In genomic region chr22:50329236-50329635, GRCh38 we compare ENCODE assay signal across 22 cellular contexts. TPM values are rescaled to one million over a fixed set of nuclear protein-coding genes. Genes with fewer than 3 reads are reported as not detected.
A peak's percentile ranks its signal among the peaks of the same experiment; 100 is the strongest.
DNase-seq lines count a peak whose midpoint lies in the region; ATAC-seq, FAIRE-seq and TF ChIP-seq lines count a peak whose summit lies in the region.
"Had no signal": no experiment of that assay in that cellular context is flagged by ENCODE, and none has a peak within 500 bp of the region (broad histone marks: within the 10 kb centered on the region; RNA-seq: fewer than 3 reads in every experiment).

No MANE protein-coding gene starts in this region.

- H3K79me2 ChIP-seq in GM12878 (ENCODE audit: control insufficient read depth, insufficient read depth, low read length) (peaks cover 1% of the 10 kb centered on the region; the same call in 1 of the 2 replicates), osteoblast (ENCODE audit: insufficient read depth, low read length) (peaks cover 12% of the 10 kb centered on the region)

- H3K27ac ChIP-seq in GM12878 (ENCODE audit: control insufficient read depth, insufficient read depth) (no peak overlapping the region), osteoblast (ENCODE audit: low read depth, low read length) (no peak overlapping the region)
- H3K27ac ChIP-seq: HL-60, neural progenitor cell, vagina had no signal

- H3K4me1 Mint-ChIP-seq in activated CD4-positive, alpha-beta memory T cell treated with anti-CD3 and anti-CD28 coated beads for 36 hours (ENCODE audit: low read depth) = peaks cover 10% of the 10 kb centered on the region
- peaks cover 23% of the 10 kb centered on the region for H3K4me1 Mint-ChIP-seq in activated CD4-positive, alpha-beta memory T cell treated with anti-CD3 and anti-CD28 coated beads, Interleukin-2, amount 10 ng/mL, durations not matched to agents 7 days and 5 days

- DNase-seq in activated CD4-positive, alpha-beta memory T cell treated with anti-CD3 and anti-CD28 coated beads for 36 hours = no peak
- DNase-seq in activated CD4-positive, alpha-beta memory T cell treated with anti-CD3 and anti-CD28 coated beads, Interleukin-2, amount 10 ng/mL, durations not matched to agents 7 days and 5 days = no peak
- DNase-seq in MG63 (peak; percentile 58), GM12878 (ENCODE audit: low read depth, low spot score) (no peak), osteoblast (ENCODE audit: insufficient read length, low spot score, missing footprints) (peak; percentile 49), NCI-H1436 (lab: John Stamatoyannopoulos, UW) (no peak), OCI-M2 (lab: John Stamatoyannopoulos, UW; ENCODE audit: unreplicated experiment) (no peak)
- DNase-seq: ACHN; activated T-cell treated with anti-CD3 and anti-CD28 coated beads, Interleukin-2, amount 50 U/mL, for 72 hours; NCI-H2029 treated with DMSO at 0.1 percent for 48 hours; NCI-H526 treated with DMSO at 0.1 percent for 48 hours; RPMI8226 had no signal

- no peak overlapping the region for H3K27ac Mint-ChIP-seq in activated CD4-positive, alpha-beta memory T cell treated with anti-CD3 and anti-CD28 coated beads for 36 hours
- H3K27ac Mint-ChIP-seq in activated CD4-positive, alpha-beta memory T cell treated with anti-CD3 and anti-CD28 coated beads, Interleukin-2, amount 10 ng/mL, durations not matched to agents 7 days and 5 days = no peak overlapping the region
- H3K27ac Mint-ChIP-seq: activated T-cell treated with anti-CD3 and anti-CD28 coated beads, Interleukin-2, amount 50 U/mL, for 72 hours; neural progenitor cell; stimulated activated naive CD8-positive, alpha-beta T cell treated with anti-CD3 and anti-CD28 coated beads, Interleukin-15, Interleukin-2, amounts not matched to agents 100 ng/mL and 50 ng/mL, for 24 hours; T-helper 1 cell treated with Interleukin-12 subunit alpha and Interleukin-12 subunit beta and Interleukin-4 antibody, amounts not matched to agents 30 μg/mL and 1 μg/mL, for 36 hours had no signal

- no peak overlapping the region for H3K9ac ChIP-seq in GM12878 (ENCODE audit: control insufficient read depth, insufficient read depth, low read length)
- H3K9ac ChIP-seq: neural progenitor cell had no signal

- peaks cover 7% of the 10 kb centered on the region for H3K27me3 Mint-ChIP-seq in activated CD4-positive, alpha-beta memory T cell treated with anti-CD3 and anti-CD28 coated beads for 36 hours
- peaks cover 21% of the 10 kb centered on the region for H3K27me3 Mint-ChIP-seq in activated CD4-positive, alpha-beta memory T cell treated with anti-CD3 and anti-CD28 coated beads, Interleukin-2, amount 10 ng/mL, durations not matched to agents 7 days and 5 days

- CTCF ChIA-PET in activated CD4-positive, alpha-beta memory T cell treated with anti-CD3 and anti-CD28 coated beads for 36 hours (lab: Charles Lee) = interaction anchor here (0.6 to 6.0 kb wide), 5 partner anchors 9 to 77 kb away, joined by 3 to 33 read pairs (median 13); no protein-coding TSS in a partner anchor
- CTCF ChIA-PET in activated CD4-positive, alpha-beta memory T cell treated with anti-CD3 and anti-CD28 coated beads, Interleukin-2, amount 10 ng/mL, durations not matched to agents 7 days and 5 days (lab: Charles Lee) = interaction anchor here (1.1 to 3.6 kb wide), 5 partner anchors 12 to 56 kb away, joined by 3 to 21 read pairs (median 6); no protein-coding TSS in a partner anchor
- CTCF ChIA-PET in GM12878 (lab: Yijun Ruan, JAX) = interaction anchor here (0.8 to 4.2 kb wide), 6 partner anchors 11 to 291 kb away, joined by 3 to 36 read pairs (median 10); no protein-coding TSS in a partner anchor

- no peaks in the 10 kb centered on the region for H3K36me3 Mint-ChIP-seq in activated CD4-positive, alpha-beta memory T cell treated with anti-CD3 and anti-CD28 coated beads for 36 hours
- H3K36me3 Mint-ChIP-seq in activated CD4-positive, alpha-beta memory T cell treated with anti-CD3 and anti-CD28 coated beads, Interleukin-2, amount 10 ng/mL, durations not matched to agents 7 days and 5 days (ENCODE audit: low read depth) = no peaks in the 10 kb centered on the region

- POLR2A ChIA-PET in activated CD4-positive, alpha-beta memory T cell treated with anti-CD3 and anti-CD28 coated beads for 36 hours (lab: Charles Lee) = interaction anchor here (0.6 kb wide), 1 partner anchor 213 kb away, joined by 5 read pairs; no protein-coding TSS in a partner anchor
- POLR2A ChIA-PET in activated CD4-positive, alpha-beta memory T cell treated with anti-CD3 and anti-CD28 coated beads, Interleukin-2, amount 10 ng/mL, durations not matched to agents 7 days and 5 days (lab: Charles Lee) = no interaction called here
- POLR2A ChIA-PET in GM12878 (lab: Charles Lee) = no interaction called here

- peaks cover 9% of the 10 kb centered on the region for H3K4me1 ChIP-seq in GM12878 (ENCODE audit: control insufficient read depth, insufficient read depth, low read length)
- peaks cover 26% of the 10 kb centered on the region for H3K4me1 ChIP-seq in osteoblast (ENCODE audit: insufficient read depth, low read length)
- H3K4me1 ChIP-seq: neural progenitor cell had no signal

- H3K36me3 ChIP-seq in MG63 (no peaks in the 10 kb centered on the region; the same call in 1 of the 2 replicates), GM12878 (ENCODE audit: control insufficient read depth in 2 of 2, insufficient read depth in 2 of 2, low read length in 1 of 2) (no peaks in the 10 kb centered on the region), osteoblast (ENCODE audit: insufficient read depth, low read length) (no peaks in the 10 kb centered on the region)
- H3K36me3 ChIP-seq: neural progenitor cell, vagina had no signal

- H3K27me3 ChIP-seq in MG63 (no peaks in the 10 kb centered on the region), GM12878 (replicated peaks in 1 of 2; ENCODE audit: control insufficient read depth in 2 of 2, insufficient read depth in 2 of 2, low read length in 1 of 2) (no peaks in the 10 kb centered on the region), osteoblast (ENCODE audit: insufficient read depth, low read length) (no peaks in the 10 kb centered on the region)
- H3K27me3 ChIP-seq: vagina had no signal

- no peaks in the 10 kb centered on the region for H4K20me1 ChIP-seq in GM12878 (ENCODE audit: control insufficient read depth, insufficient read depth)
- peaks cover 13% of the 10 kb centered on the region for H4K20me1 ChIP-seq in osteoblast (ENCODE audit: insufficient read depth, low read length)

- RAD21 ChIA-PET in GM12878 (lab: Charles Lee; ENCODE audit: unreplicated experiment) = interaction anchor here (1.5 kb wide), 1 partner anchor 53 kb away, joined by 3 read pairs; no protein-coding TSS in a partner anchor

- peak overlapping the region; percentile 4 for H3K4me3 Mint-ChIP-seq in activated CD4-positive, alpha-beta memory T cell treated with anti-CD3 and anti-CD28 coated beads for 36 hours
- no peak overlapping the region for H3K4me3 Mint-ChIP-seq in activated CD4-positive, alpha-beta memory T cell treated with anti-CD3 and anti-CD28 coated beads, Interleukin-2, amount 10 ng/mL, durations not matched to agents 7 days and 5 days
- H3K4me3 Mint-ChIP-seq: stimulated activated naive CD8-positive, alpha-beta T cell treated with anti-CD3 and anti-CD28 coated beads, Interleukin-15, Interleukin-2, amounts not matched to agents 100 ng/mL and 50 ng/mL, for 24 hours; T-helper 1 cell treated with Interleukin-12 subunit alpha and Interleukin-12 subunit beta and Interleukin-4 antibody, amounts not matched to agents 30 μg/mL and 1 μg/mL, for 36 hours had no signal

- no peak for FAIRE-seq in GM12878 (lab: Jason Lieb, UNC)
- FAIRE-seq: H1 had no signal

- SMC1A ChIA-PET in GM12878 (lab: Charles Lee; ENCODE audit: uncharacterized antibody, unreplicated experiment) = no interaction called here

- no peak for ATAC-seq in GM12878
- ATAC-seq in GM18498 (IDR thresholded peaks at IDR 0.05; ENCODE audit: unreplicated experiment) = no peak
- ATAC-seq: activated CD4-positive, CD25-positive, alpha-beta regulatory T cell treated with anti-CD3 and anti-CD28 coated beads, Interleukin-2, amount 50 U/mL, for 24 hours; activated T-cell treated with anti-CD3 and anti-CD28 coated beads, Interleukin-2, amount 50 U/mL, for 72 hours; sciatic nerve had no signal

- intact Hi-C loops in activated CD4-positive, alpha-beta memory T cell treated with anti-CD3 and anti-CD28 coated beads for 36 hours (cut with micrococcal nuclease) = loop anchor here (2.0 kb wide), 1 partner anchor 14 kb away; the partner anchor contains the start of gene PPP6R2
- intact Hi-C loops in GM12878 (cut with micrococcal nuclease; ENCODE audit: unreplicated experiment) = no loop called here

- TF ChIP-seq EP300 in GM12878 (IDR thresholded peaks at IDR 0.05; ENCODE audit: borderline replicate concordance in 1 of 2, control insufficient read depth in 1 of 2, low read depth in 2 of 2, low read length in 2 of 2) = no peak

- no peak for TF ChIP-seq POLR2A in GM12878 (IDR thresholded peaks at IDR 0.05; ENCODE audit: low read depth, low read length)

- no peak for TF ChIP-seq CTCF in GM12878 (IDR thresholded peaks at IDR 0.05 in 2 of 3, conservative IDR thresholded peaks at IDR 0.05 in 1 of 3; ENCODE audit: control insufficient read depth in 2 of 3, extremely low read depth in 1 of 3, insufficient read depth in 1 of 3, low read depth in 3 of 3, low read length in 3 of 3)
- no peak for TF ChIP-seq CTCF in osteoblast (IDR thresholded peaks at IDR 0.05; ENCODE audit: extremely low read depth, low read depth, low read length)

- H3K9me3 Mint-ChIP-seq in activated CD4-positive, alpha-beta memory T cell treated with anti-CD3 and anti-CD28 coated beads for 36 hours = no peaks in the 10 kb centered on the region
- H3K9me3 Mint-ChIP-seq in activated CD4-positive, alpha-beta memory T cell treated with anti-CD3 and anti-CD28 coated beads, Interleukin-2, amount 10 ng/mL, durations not matched to agents 7 days and 5 days = no peaks in the 10 kb centered on the region
- H3K9me3 Mint-ChIP-seq: activated T-cell treated with anti-CD3 and anti-CD28 coated beads, Interleukin-2, amount 50 U/mL, for 72 hours; neural progenitor cell; stimulated activated naive CD8-positive, alpha-beta T cell treated with anti-CD3 and anti-CD28 coated beads, Interleukin-15, Interleukin-2, amounts not matched to agents 100 ng/mL and 50 ng/mL, for 24 hours; T-helper 1 cell treated with Interleukin-12 subunit alpha and Interleukin-12 subunit beta and Interleukin-4 antibody, amounts not matched to agents 30 μg/mL and 1 μg/mL, for 36 hours had no signal

- H3K4me3 ChIP-seq in MG63 = no peak overlapping the region
- H3K4me3 ChIP-seq in GM12878 = no peak overlapping the region
- no peak overlapping the region for H3K4me3 ChIP-seq in osteoblast (ENCODE audit: insufficient read depth, low read length)
- H3K4me3 ChIP-seq: lung, neural progenitor cell, vagina had no signal

- H2AFZ ChIP-seq in GM12878 (ENCODE audit: control insufficient read depth, low read depth, low read length) = no peak overlapping the region
- H2AFZ ChIP-seq in osteoblast (ENCODE audit: low read length) = no peak overlapping the region
- H2AFZ ChIP-seq: neural progenitor cell had no signal

- WGBS in GM12878 (ENCODE audit: insufficient coverage, insufficient replicate concordance, low lambda C conversion rate, missing lambda C conversion rate) = 76% methylated on average over 6 of the region's 6 CpGs

- H3K9me3 ChIP-seq in MG63 (no peaks in the 10 kb centered on the region), GM12878 (replicated peaks; ENCODE audit: control insufficient read depth, insufficient read depth, low read length) (no peaks in the 10 kb centered on the region), osteoblast (ENCODE audit: low read depth, low read length) (no peaks in the 10 kb centered on the region)
- H3K9me3 ChIP-seq: vagina had no signal

- no peak for TF ChIP-seq RAD21 in GM12878 (IDR thresholded peaks at IDR 0.05; ENCODE audit: insufficient read depth, low read depth, low read length)

- BruUV-seq in GM12878 (replicated peaks; lab: Mats Ljungman, UMichigan) = no TSS peak

- in situ Hi-C loops in GM12878 (cut with MboI) = loop anchor here (5.0 kb wide), 1 partner anchor 52 kb away; no protein-coding TSS in a partner anchor

- no peak overlapping the region for H3K4me2 ChIP-seq in GM12878 (ENCODE audit: control insufficient read depth, insufficient read depth)
- no peak overlapping the region for H3K4me2 ChIP-seq in osteoblast (ENCODE audit: insufficient read depth, low read length)
- H3K4me2 ChIP-seq: neural progenitor cell had no signal

RNA-seq across cellular contexts. Expression of gene DENND6B, which starts 2.4 kb away (rescaled TPM):
- total RNA-seq in activated CD4-positive, alpha-beta memory T cell treated with anti-CD3 and anti-CD28 coated beads for 36 hours = 1 to 10 TPM; 3.5 to 3.6 TPM
- 1 to 10 TPM; 5.0 to 5.6 TPM for total RNA-seq in activated CD4-positive, alpha-beta memory T cell treated with anti-CD3 and anti-CD28 coated beads, Interleukin-2, amount 10 ng/mL, durations not matched to agents 7 days and 5 days
- 0.15 and 0.46 TPM in 2 replicates for total RNA-seq in MG63 (2014; rRNA removed; shearing (Covaris generic); ENCODE audit: low replicate concordance)
- total RNA-seq in GM12878 (2013; cell fraction: nucleolus; rRNA removed) = 8.0 and 8.7 TPM in 2 replicates
- total RNA-seq in GM12878 (2014; rRNA removed) (8.3 and 9.1 TPM in 2 replicates), GM12878 (2014; rRNA removed; fragmentation: Illumina TruSeq; extraction: Trizol) (3.2 and 3.6 TPM in 2 replicates), GM12878 (2021) (11.2 TPM in 2 replicates), osteoblast (5.9 and 6.5 TPM in 2 replicates)
- 4.0 TPM for polyA plus RNA-seq in GM12878 (2011; ENCODE audit: low read depth)
- polyA plus RNA-seq in GM12878 (2011; rRNA removed) (1.6 and 2.9 TPM in 2 replicates), GM12878 (2014; fragmentation: Illumina TruSeq; extraction: Trizol) (0.73 and 3.1 TPM in 2 replicates), GM12878 (2014; fragmentation: Nextera tagmentation; extraction: Ambion mirVana) (1 to 10 TPM in 1 of 2 experiments, under 1 TPM in 1; 0.72 to 2.3 TPM), GM12878 (2014; rRNA removed) (11.3 and 13.0 TPM in 2 replicates), GM12878 (2016; fragmentation: Nextera tagmentation; extraction: Ambion mirVana) (10 to 100 TPM in 1 of 2 experiments, 1 to 10 TPM in 1; 8.9 to 10.3 TPM)
- polyA plus RNA-seq in GM12878 (2011; cell fraction: cytosol; rRNA removed) = 5.7 and 6.5 TPM in 2 replicates
- 19.6 and 20.1 TPM in 2 replicates for polyA plus RNA-seq in GM12878 (2011; cell fraction: nucleus; rRNA removed)
- polyA plus RNA-seq in GM12878 (2012) = 15.7 and 17.4 TPM in 2 replicates
- 1.8 and 5.0 TPM in 2 replicates for polyA minus RNA-seq in GM12878 (2011; rRNA and poly(A)+ RNA removed)
- 2.1 TPM in 2 replicates for polyA minus RNA-seq in GM12878 (2011; cell fraction: cytosol; rRNA and poly(A)+ RNA removed)
- 4.0 and 5.3 TPM in 2 replicates for polyA minus RNA-seq in GM12878 (2011; cell fraction: nucleus; rRNA and poly(A)+ RNA removed)

RNA-seq across cellular contexts. Expression of gene PPP6R2, which starts 13.9 kb away (rescaled TPM):
- total RNA-seq in activated CD4-positive, alpha-beta memory T cell treated with anti-CD3 and anti-CD28 coated beads for 36 hours = 10 to 100 TPM; 41.2 to 41.7 TPM
- 10 to 100 TPM; 56.5 to 58.9 TPM for total RNA-seq in activated CD4-positive, alpha-beta memory T cell treated with anti-CD3 and anti-CD28 coated beads, Interleukin-2, amount 10 ng/mL, durations not matched to agents 7 days and 5 days
- 31.0 and 37.4 TPM in 2 replicates for total RNA-seq in MG63 (2014; rRNA removed; shearing (Covaris generic); ENCODE audit: low replicate concordance)
- 44.6 and 52.6 TPM in 2 replicates for total RNA-seq in GM12878 (2013; cell fraction: nucleolus; rRNA removed)
- total RNA-seq in GM12878 (2014; rRNA removed) (47.0 and 52.6 TPM in 2 replicates), GM12878 (2014; rRNA removed; fragmentation: Illumina TruSeq; extraction: Trizol) (22.0 and 24.2 TPM in 2 replicates), GM12878 (2021) (49.4 and 49.7 TPM in 2 replicates), osteoblast (51.0 and 61.2 TPM in 2 replicates)
- 11.0 TPM for polyA plus RNA-seq in GM12878 (2011; ENCODE audit: low read depth)
- polyA plus RNA-seq in GM12878 (2011; rRNA removed) (13.4 and 22.9 TPM in 2 replicates), GM12878 (2014; fragmentation: Illumina TruSeq; extraction: Trizol) (5.1 and 17.6 TPM in 2 replicates), GM12878 (2014; fragmentation: Nextera tagmentation; extraction: Ambion mirVana) (1 to 10 TPM in 1 of 2 experiments, under 1 TPM in 1; 0.29 to 1.6 TPM), GM12878 (2014; rRNA removed) (47.8 and 55.8 TPM in 2 replicates), GM12878 (2016; fragmentation: Nextera tagmentation; extraction: Ambion mirVana) (10 to 100 TPM; 26.5 to 26.8 TPM)
- polyA plus RNA-seq in GM12878 (2011; cell fraction: cytosol; rRNA removed) = 23.8 and 35.3 TPM in 2 replicates
- 130 and 174 TPM in 2 replicates for polyA plus RNA-seq in GM12878 (2011; cell fraction: nucleus; rRNA removed)
- 23.1 and 25.0 TPM in 2 replicates for polyA plus RNA-seq in GM12878 (2012)
- 22.2 and 35.9 TPM in 2 replicates for polyA minus RNA-seq in GM12878 (2011; rRNA and poly(A)+ RNA removed)
- 10.4 and 12.7 TPM in 2 replicates for polyA minus RNA-seq in GM12878 (2011; cell fraction: cytosol; rRNA and poly(A)+ RNA removed)
- 21.9 and 35.7 TPM in 2 replicates for polyA minus RNA-seq in GM12878 (2011; cell fraction: nucleus; rRNA and poly(A)+ RNA removed)

RNA-seq across cellular contexts. Expression of gene PLXNB2, which starts 21.8 kb away (rescaled TPM):
- 1 to 10 TPM; 6.3 to 8.3 TPM for total RNA-seq in activated CD4-positive, alpha-beta memory T cell treated with anti-CD3 and anti-CD28 coated beads for 36 hours
- total RNA-seq in activated CD4-positive, alpha-beta memory T cell treated with anti-CD3 and anti-CD28 coated beads, Interleukin-2, amount 10 ng/mL, durations not matched to agents 7 days and 5 days = 10 to 100 TPM; 21.5 to 23.5 TPM
- total RNA-seq in MG63 (2014; rRNA removed; shearing (Covaris generic); ENCODE audit: low replicate concordance) = 65.6 and 80.7 TPM in 2 replicates
- 180 and 204 TPM in 2 replicates for total RNA-seq in GM12878 (2013; cell fraction: nucleolus; rRNA removed)
- total RNA-seq in GM12878 (2014; rRNA removed) = 32.6 and 42.0 TPM in 2 replicates
- total RNA-seq in GM12878 (2014; rRNA removed; fragmentation: Illumina TruSeq; extraction: Trizol) = 19.8 and 21.8 TPM in 2 replicates
- total RNA-seq in GM12878 (2021) = 133 and 134 TPM in 2 replicates
- 25.4 TPM for polyA plus RNA-seq in GM12878 (2011; ENCODE audit: low read depth)
- 19.9 and 41.8 TPM in 2 replicates for polyA plus RNA-seq in GM12878 (2011; rRNA removed)
- 57.3 and 73.0 TPM in 2 replicates for polyA plus RNA-seq in GM12878 (2011; cell fraction: cytosol; rRNA removed)
- polyA plus RNA-seq in GM12878 (2011; cell fraction: nucleus; rRNA removed) = 319 and 335 TPM in 2 replicates
- polyA plus RNA-seq in GM12878 (2012) = 53.9 and 72.5 TPM in 2 replicates
- 6.3 and 23.5 TPM in 2 replicates for polyA plus RNA-seq in GM12878 (2014; fragmentation: Illumina TruSeq; extraction: Trizol)
- 1 to 10 TPM in 1 of 2 experiments, under 1 TPM in 1; 0.68 to 4.5 TPM for polyA plus RNA-seq in GM12878 (2014; fragmentation: Nextera tagmentation; extraction: Ambion mirVana)
- polyA plus RNA-seq in GM12878 (2014; rRNA removed) = 65.4 and 84.9 TPM in 2 replicates
- polyA plus RNA-seq in GM12878 (2016; fragmentation: Nextera tagmentation; extraction: Ambion mirVana) = 10 to 100 TPM; 69.3 to 80.0 TPM
- polyA minus RNA-seq in GM12878 (2011; rRNA and poly(A)+ RNA removed) = 52.2 and 84.0 TPM in 2 replicates
- polyA minus RNA-seq in GM12878 (2011; cell fraction: cytosol; rRNA and poly(A)+ RNA removed) = 54.8 and 57.2 TPM in 2 replicates
- 57.8 and 74.9 TPM in 2 replicates for polyA minus RNA-seq in GM12878 (2011; cell fraction: nucleus; rRNA and poly(A)+ RNA removed)
- total RNA-seq in osteoblast = 166 and 209 TPM in 2 replicates

RNA-seq across cellular contexts. Expression of gene MAPK11, which starts 59.1 kb away (rescaled TPM):
- total RNA-seq in activated CD4-positive, alpha-beta memory T cell treated with anti-CD3 and anti-CD28 coated beads for 36 hours = 10 to 100 TPM; 23.1 to 24.6 TPM
- 10 to 100 TPM; 13.4 to 14.2 TPM for total RNA-seq in activated CD4-positive, alpha-beta memory T cell treated with anti-CD3 and anti-CD28 coated beads, Interleukin-2, amount 10 ng/mL, durations not matched to agents 7 days and 5 days
- 15.0 and 27.8 TPM in 2 replicates for total RNA-seq in MG63 (2014; rRNA removed; shearing (Covaris generic); ENCODE audit: low replicate concordance)
- total RNA-seq in GM12878 (2013; cell fraction: nucleolus; rRNA removed) = 5.1 and 5.8 TPM in 2 replicates
- total RNA-seq in GM12878 (2014; rRNA removed) (9.4 and 10.0 TPM in 2 replicates), GM12878 (2014; rRNA removed; fragmentation: Illumina TruSeq; extraction: Trizol) (3.8 and 4.0 TPM in 2 replicates), GM12878 (2021) (10.8 and 12.8 TPM in 2 replicates), osteoblast (2.9 and 6.2 TPM in 2 replicates)
- polyA plus RNA-seq in GM12878 (2011; ENCODE audit: low read depth) = 2.6 TPM
- polyA plus RNA-seq in GM12878 (2011; rRNA removed) (2.5 and 6.2 TPM in 2 replicates), GM12878 (2014; fragmentation: Illumina TruSeq; extraction: Trizol) (1.4 and 3.7 TPM in 2 replicates), GM12878 (2014; fragmentation: Nextera tagmentation; extraction: Ambion mirVana) (under 1 TPM; 0.05 to 0.16 TPM), GM12878 (2014; rRNA removed) (11.6 and 14.0 TPM in 2 replicates), GM12878 (2016; fragmentation: Nextera tagmentation; extraction: Ambion mirVana) (under 1 TPM; 0.44 to 0.58 TPM)
- polyA plus RNA-seq in GM12878 (2011; cell fraction: cytosol; rRNA removed) = 5.7 and 9.1 TPM in 2 replicates
- polyA plus RNA-seq in GM12878 (2011; cell fraction: nucleus; rRNA removed) = 33.9 and 40.9 TPM in 2 replicates
- polyA plus RNA-seq in GM12878 (2012) = 6.6 and 7.4 TPM in 2 replicates
- 3.4 and 6.0 TPM in 2 replicates for polyA minus RNA-seq in GM12878 (2011; rRNA and poly(A)+ RNA removed)
- 2.1 and 3.0 TPM in 2 replicates for polyA minus RNA-seq in GM12878 (2011; cell fraction: cytosol; rRNA and poly(A)+ RNA removed)
- polyA minus RNA-seq in GM12878 (2011; cell fraction: nucleus; rRNA and poly(A)+ RNA removed) = 2.9 and 3.2 TPM in 2 replicates

Comparison
In these comparisons a context has a peak if more than half of its experiments do, and no peak if none do; other contexts are left out.
1. DNase-seq: peak in MG63 (single experiment) and osteoblast (single experiment); none in activated CD4-positive, alpha-beta memory T cell treated with anti-CD3 and anti-CD28 coated beads for 36 hours (single experiment), activated CD4-positive, alpha-beta memory T cell treated with anti-CD3 and anti-CD28 coated beads, Interleukin-2, amount 10 ng/mL, durations not matched to agents 7 days and 5 days (single experiment), GM12878 (single experiment), NCI-H1436 (single experiment) and OCI-M2 (single experiment).